ENCODE assay signal across 8 cellular contexts in the genomic region with DNA sequence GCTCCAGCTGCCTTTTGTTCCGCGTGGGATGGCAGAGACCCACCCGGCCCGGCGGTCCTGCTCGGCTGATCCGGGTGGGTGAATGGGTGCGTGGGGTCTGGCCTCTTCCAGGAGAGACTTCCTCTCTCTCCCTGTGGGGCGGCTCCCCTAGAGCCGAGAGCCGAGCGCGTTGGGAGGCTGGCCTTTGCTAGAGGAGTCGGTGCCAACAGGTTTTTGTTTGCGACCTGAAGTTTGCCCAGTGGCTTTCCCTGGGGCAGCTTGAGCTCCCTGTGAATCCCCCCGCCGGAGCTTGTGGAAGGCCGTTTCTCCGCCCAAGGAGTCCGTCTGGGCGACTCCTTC. TPM values are rescaled to one million over a fixed set of nuclear protein-coding genes. Genes with fewer than 3 reads are reported as not detected.
DNase-seq lines count a peak whose midpoint lies in the region; ATAC-seq and TF ChIP-seq lines count a peak whose summit lies in the region.

No MANE protein-coding gene starts in this region.

- DNase-seq in COLO668 (lab: John Stamatoyannopoulos, UW; ENCODE audit: unreplicated experiment) (peak; percentile 9), left ventricle myocardium inferior (peak; percentile 33), prostate gland (ENCODE audit: low spot score) (peak; percentile 46), NCI-H446 treated with DMSO at 0.1 percent for 48 hours (lab: John Stamatoyannopoulos, UW) (no peak), A172 (ENCODE audit: low spot score) (no peak)
- DNase-seq in activated T-helper 9 cell treated with anti-CD3 and anti-CD28 coated beads, Interleukin-2, amount 50 U/mL, for 16 hours (ENCODE audit: low read depth) = peak; percentile 0

- ATAC-seq in HG02759 (IDR thresholded peaks at IDR 0.05; ENCODE audit: unreplicated experiment) = no peak

- H3K9ac ChIP-seq in HUES6 (ENCODE audit: low read length) = peak overlapping the region; percentile 84

- H3K4me3 ChIP-seq in HUES6 (ENCODE audit: low read depth, low read length) (peak overlapping the region; percentile 94), left ventricle myocardium inferior (peak overlapping the region; percentile 100), prostate gland (peak overlapping the region; percentile 95 to 99)

- 2% methylated on average over 21 of the region's 21 CpGs for WGBS in prostate gland

- H3K9me3 ChIP-seq in HUES6 (ENCODE audit: control insufficient read depth, insufficient read depth, low read depth, low read length) = no peaks in the 10 kb centered on the region
- H3K9me3 ChIP-seq in left ventricle myocardium inferior (replicated peaks) = no peaks in the 10 kb centered on the region
- H3K9me3 ChIP-seq in prostate gland = no peaks in the 10 kb centered on the region

- no peaks in the 10 kb centered on the region for H3K27me3 ChIP-seq in HUES6 (ENCODE audit: control insufficient read depth, insufficient read depth, low read length)
- no peaks in the 10 kb centered on the region for H3K27me3 ChIP-seq in left ventricle myocardium inferior (ENCODE audit: low read depth)
- H3K27me3 ChIP-seq in prostate gland (replicated peaks; ENCODE audit: insufficient read depth) = no peaks in the 10 kb centered on the region

- H3K4me1 ChIP-seq in HUES6 (ENCODE audit: control insufficient read depth, insufficient read depth, low read length) = peaks cover 19% of the 10 kb centered on the region
- peaks cover 57% of the 10 kb centered on the region for H3K4me1 ChIP-seq in left ventricle myocardium inferior
- peaks cover 4% of the 10 kb centered on the region for H3K4me1 ChIP-seq in prostate gland (replicated peaks)

- H3K36me3 ChIP-seq in HUES6 (ENCODE audit: control insufficient read depth, insufficient read depth, low read length) (no peaks in the 10 kb centered on the region), left ventricle myocardium inferior (no peaks in the 10 kb centered on the region), prostate gland (no peaks in the 10 kb centered on the region)

- intact Hi-C loops in left ventricle myocardium inferior (cut with micrococcal nuclease) = no loop called here
- intact Hi-C loops in prostate gland (cut with DNase I) = no loop called here

- TF ChIP-seq POLR2A in prostate gland (IDR thresholded peaks at IDR 0.05) = peak; percentile 28

- TF ChIP-seq CTCF in left ventricle myocardium inferior (IDR thresholded peaks at IDR 0.05; ENCODE audit: borderline replicate concordance) (no peak), prostate gland (IDR thresholded peaks at IDR 0.05) (no peak)

- H3K27ac ChIP-seq in HUES6 (ENCODE audit: low read depth, low read length) = peak overlapping the region; percentile 73; the same call in 1 of the 2 replicates
- H3K27ac ChIP-seq in left ventricle myocardium inferior (replicated peaks) = peak overlapping the region; percentile 97
- H3K27ac ChIP-seq in prostate gland = peak overlapping the region; percentile 94 to 96

RNA-seq across cellular contexts. Expression of a gene that starts 1.0 kb away (rescaled TPM):
- total RNA-seq in left ventricle myocardium inferior (71.7 TPM), prostate gland (10 to 100 TPM; 28.8 to 67.7 TPM)
- total RNA-seq in A172 (2014; rRNA removed; shearing (Covaris generic)) = 9.8 and 10.4 TPM in 2 replicates

Comparison
In these comparisons a context has a peak if more than half of its experiments do, and no peak if none do; other contexts are left out.
1. DNase-seq: peak in COLO668 (single experiment), activated T-helper 9 cell treated with anti-CD3 and anti-CD28 coated beads, Interleukin-2, amount 50 U/mL, for 16 hours (single experiment), left ventricle myocardium inferior (single experiment) and prostate gland (single experiment); none in NCI-H446 treated with DMSO at 0.1 percent for 48 hours (single experiment) and A172 (single experiment).
2. Peak in every context shown above with its lines, with median percentiles within 50 percentile points of each other: H3K27ac ChIP-seq and H3K4me3 ChIP-seq.